22 cellular contexts compared by ENCODE assay signal in the genomic region with DNA sequence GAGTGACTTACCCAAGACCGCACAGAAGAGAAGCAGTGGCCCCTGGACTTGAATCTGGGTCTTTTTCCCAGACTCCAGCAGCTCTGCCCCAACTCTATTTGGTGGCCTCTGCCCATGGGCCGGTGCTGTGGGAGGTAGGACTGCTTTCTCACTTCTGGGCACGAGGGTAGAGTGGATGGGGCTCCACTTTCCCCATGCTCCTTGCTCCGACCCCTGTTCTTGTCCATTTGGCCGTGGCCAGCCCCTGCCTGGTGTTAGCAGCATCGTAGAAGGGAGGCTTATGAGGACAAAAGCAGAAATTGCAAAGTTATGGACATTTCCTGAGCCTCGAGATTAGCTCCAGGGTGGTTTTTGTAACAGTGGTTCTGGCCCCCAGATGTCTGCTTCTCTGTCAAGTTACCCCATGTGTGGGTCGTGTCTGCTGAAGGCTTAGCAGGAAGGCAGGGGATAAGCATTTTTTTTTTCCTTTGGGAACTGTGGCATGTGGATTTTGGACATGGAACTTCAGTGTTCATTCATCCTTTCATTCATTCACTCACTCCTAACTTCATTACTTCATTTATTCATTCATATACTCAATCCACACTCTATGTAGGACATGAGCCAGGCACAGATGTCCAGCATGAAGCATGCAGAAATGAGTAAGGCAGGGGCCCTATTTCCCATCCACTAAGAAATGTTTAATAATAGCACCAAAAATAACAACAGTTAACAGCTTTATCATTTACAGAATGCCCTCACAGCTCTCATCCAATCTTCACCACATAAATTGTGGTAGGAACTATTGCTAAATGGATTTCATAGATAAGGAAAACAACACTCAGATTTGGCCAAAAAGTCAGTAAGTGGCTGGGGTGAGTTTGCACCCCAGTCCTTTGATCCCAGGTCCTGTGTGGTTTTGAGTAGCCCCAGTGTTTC.
"Had no signal": no experiment of that assay in that cellular context is flagged by ENCODE, and none has a peak within 500 bp of the region (broad histone marks: within the 10 kb centered on the region; RNA-seq: fewer than 3 reads in every experiment).

No MANE protein-coding gene starts in this region.

- H3K9ac ChIP-seq: neural progenitor cell, SK-N-SH had no signal

- H3K9me2 ChIP-seq: SK-N-SH had no signal

- H3K4me1 ChIP-seq: foreskin keratinocyte, left ventricle myocardium inferior had no signal

- H3K4me2 ChIP-seq: SK-N-SH had no signal

- ATAC-seq: activated T-cell treated with anti-CD3 and anti-CD28 coated beads, Interleukin-2, amount 50 U/mL, for 72 hours; foreskin keratinocyte; mucosa of descending colon; stimulated activated naive B cell treated with anti-CD40 and anti-IgM and Interleukin-4, amounts not matched to agents 10 μg/mL and 1 μg/mL and 100 μg/mL, for 72 hours had no signal

- H3K27me3 Mint-ChIP-seq: activated naive CD4-positive, alpha-beta T cell treated with anti-CD3 and anti-CD28 coated beads, Interleukin-2, amount 50 U/mL, for 24 hours had no signal

- H3K4me1 Mint-ChIP-seq: stimulated activated naive B cell treated with anti-CD40 and anti-IgM and Interleukin-4, amounts not matched to agents 10 μg/mL and 1 μg/mL and 100 μg/mL, for 72 hours had no signal

- H3K36me3 Mint-ChIP-seq: activated naive CD4-positive, alpha-beta T cell treated with anti-CD3 and anti-CD28 coated beads, Interleukin-2, amount 50 U/mL, for 24 hours; neural progenitor cell; stimulated activated naive B cell treated with anti-CD40 and anti-IgM and Interleukin-4, amounts not matched to agents 10 μg/mL and 1 μg/mL and 100 μg/mL, for 72 hours had no signal

- FAIRE-seq: kidney had no signal

- H3K27ac Mint-ChIP-seq: activated naive CD4-positive, alpha-beta T cell treated with anti-CD3 and anti-CD28 coated beads, Interleukin-2, amount 50 U/mL, for 24 hours; activated T-cell treated with anti-CD3 and anti-CD28 coated beads, Interleukin-2, amount 50 U/mL, for 72 hours; neural progenitor cell; stimulated activated naive B cell treated with anti-CD40 and anti-IgM and Interleukin-4, amounts not matched to agents 10 μg/mL and 1 μg/mL and 100 μg/mL, for 72 hours had no signal

- H3K4me3 Mint-ChIP-seq: activated naive CD4-positive, alpha-beta T cell treated with anti-CD3 and anti-CD28 coated beads, Interleukin-2, amount 50 U/mL, for 24 hours; activated T-cell treated with anti-CD3 and anti-CD28 coated beads, Interleukin-2, amount 50 U/mL, for 72 hours; naive B cell; neural progenitor cell; stimulated activated naive B cell treated with anti-CD40 and anti-IgM and Interleukin-4, amounts not matched to agents 10 μg/mL and 1 μg/mL and 100 μg/mL, for 72 hours had no signal

- H3K36me3 ChIP-seq: cardiac muscle cell, left ventricle myocardium inferior, neural progenitor cell, ovary, thoracic aorta had no signal

- H3K27me3 ChIP-seq: cardiac muscle cell, ovary had no signal

- H3K9me3 Mint-ChIP-seq: activated naive CD4-positive, alpha-beta T cell treated with anti-CD3 and anti-CD28 coated beads, Interleukin-2, amount 50 U/mL, for 24 hours; activated T-cell treated with anti-CD3 and anti-CD28 coated beads, Interleukin-2, amount 50 U/mL, for 72 hours; naive B cell; neural progenitor cell; stimulated activated naive B cell treated with anti-CD40 and anti-IgM and Interleukin-4, amounts not matched to agents 10 μg/mL and 1 μg/mL and 100 μg/mL, for 72 hours had no signal

- H2AFZ ChIP-seq: neural progenitor cell had no signal

- H3K4me3 ChIP-seq: cardiac muscle cell, left ventricle myocardium inferior, mucosa of descending colon, neural progenitor cell, ovary, thoracic aorta had no signal

- DNase-seq: activated CD4-positive, alpha-beta T cell treated with anti-CD3 and anti-CD28 coated beads, Interleukin-2, amount 50 U/mL, for 1 hour; activated CD4-positive, CD25-positive, alpha-beta regulatory T cell treated with anti-CD3 and anti-CD28 coated beads, Interleukin-2, amount 50 U/mL, for 72 hours; activated gamma-delta T cell; activated T-cell treated with anti-CD3 and anti-CD28 coated beads, Interleukin-2, amount 50 U/mL, for 72 hours; dermis blood vessel endothelial cell; effector memory CD4-positive, alpha-beta T cell; foreskin keratinocyte; kidney; left ventricle myocardium inferior; mammary epithelial cell; mucosa of descending colon; naive B cell; ovary; SK-N-SH; stimulated activated naive B cell treated with anti-CD40 and anti-IgM and Interleukin-4, amounts not matched to agents 10 μg/mL and 1 μg/mL and 100 μg/mL, for 72 hours; T-helper 1 cell; T1000 had no signal

- H3K27ac ChIP-seq: cardiac muscle cell, foreskin keratinocyte, left ventricle myocardium inferior, neural progenitor cell, ovary, thoracic aorta, VCaP had no signal

- H3K9me3 ChIP-seq: left ventricle myocardium inferior, mucosa of descending colon, ovary, SK-N-SH, thoracic aorta had no signal
